ENCODE assay signal across 22 cellular contexts in the genomic region with DNA sequence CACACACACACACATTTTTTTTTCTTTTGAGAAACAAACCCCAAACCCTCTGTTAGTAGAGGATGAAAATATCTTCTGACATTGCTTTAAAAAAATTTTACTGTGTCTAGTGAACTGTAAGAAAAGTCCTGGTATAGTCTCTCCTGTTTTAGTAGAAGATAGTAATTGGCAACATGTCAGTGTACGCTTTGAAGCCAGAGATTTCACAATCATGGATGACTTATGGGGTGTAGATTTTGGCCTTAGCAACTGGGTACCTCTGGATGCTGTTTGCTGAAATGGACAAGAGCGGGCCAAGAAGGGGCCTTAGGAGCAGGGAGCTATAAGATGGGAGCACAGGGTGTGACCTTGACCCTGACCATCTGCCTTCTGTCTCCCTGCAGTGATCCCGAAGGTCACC.
A peak's percentile ranks its signal among the peaks of the same experiment; 100 is the strongest.
DNase-seq lines count a peak whose midpoint lies in the region; ATAC-seq, FAIRE-seq and TF ChIP-seq lines count a peak whose summit lies in the region.
"Had no signal": no experiment of that assay in that cellular context is flagged by ENCODE, and none has a peak within 500 bp of the region (broad histone marks: within the 10 kb centered on the region; RNA-seq: fewer than 3 reads in every experiment).

No MANE protein-coding gene starts in this region.

- no peak overlapping the region for H2AK9ac ChIP-seq in IMR-90 (replicated peaks; ENCODE audit: low read depth, low read length, poor library complexity)

- H3K4me1 ChIP-seq in GM23338 (ENCODE audit: insufficient read depth) (peaks cover 37% of the 10 kb centered on the region), IMR-90 (ENCODE audit: control insufficient read depth, insufficient read depth, low read length) (peaks cover 2% of the 10 kb centered on the region; the same call in 1 of the 2 replicates), neuronal stem cell (ENCODE audit: control insufficient read depth in 2 of 2, insufficient read depth in 1 of 2, low read depth in 1 of 2, low read length in 2 of 2) (peaks cover 0 to 18% of the 10 kb centered on the region in 2 donors)

- H3K14ac ChIP-seq in IMR-90 (replicated peaks; ENCODE audit: low read depth, low read length): no peak overlapping the region
- no peak overlapping the region for H3K14ac ChIP-seq in neuronal stem cell (ENCODE audit: low read length)

- CTCF ChIA-PET in IMR-90 (lab: Yijun Ruan, JAX): no interaction called here

- H3K4me1 Mint-ChIP-seq in GM23338: peaks cover 70% of the 10 kb centered on the region

- no peak overlapping the region for H3K4me3 Mint-ChIP-seq in GM23338

- in situ Hi-C loops in IMR-90 (cut with MboI; ENCODE audit: low sequenced_read_pairs): no loop called here

- FAIRE-seq in GM19239 (lab: Jason Lieb, UNC): no peak
- FAIRE-seq: D721Med, GM12891, HTR-8/SVneo had no signal

- TF ChIP-seq CTCF in GM23338 (conservative IDR thresholded peaks at IDR 0.05; ENCODE audit: low read depth in 2 of 2) (no peak), IMR-90 (conservative IDR thresholded peaks at IDR 0.05; ENCODE audit: low read depth, low read length) (no peak)

- H2AFZ ChIP-seq in GM23338: no peak overlapping the region
- H2AFZ ChIP-seq in IMR-90 (replicated peaks; ENCODE audit: low read length, poor library complexity): no peak overlapping the region
- H2AFZ ChIP-seq in neuronal stem cell (ENCODE audit: low read length): no peak overlapping the region

- intact Hi-C loops in IMR-90 (cut with micrococcal nuclease): no loop called here

- H4K20me1 ChIP-seq in GM23338 (replicated peaks; ENCODE audit: insufficient read depth): no peaks in the 10 kb centered on the region
- no peaks in the 10 kb centered on the region for H4K20me1 ChIP-seq in IMR-90 (ENCODE audit: insufficient read depth, low read length)

- H3K79me1 ChIP-seq in IMR-90 (ENCODE audit: low read depth in 1 of 2, low read length in 2 of 2) (no peaks in the 10 kb centered on the region), neuronal stem cell (ENCODE audit: low read depth, low read length) (no peaks in the 10 kb centered on the region)

- H4K8ac ChIP-seq in IMR-90 (ENCODE audit: low read depth in 2 of 2, low read length in 2 of 2) (no peak overlapping the region), neuronal stem cell (ENCODE audit: low read depth, low read length) (no peak overlapping the region)

- no CpG with 5 or more reads among the region's 3 CpGs for WGBS in IMR-90 (ENCODE audit: extremely low coverage in 2 of 2, insufficient read length in 1 of 2), 2 experiments
- WGBS in neuronal stem cell (ENCODE audit: extremely low coverage in 2 of 2, insufficient read length in 2 of 2, insufficient replicate concordance in 1 of 2), 2 donors: no CpG with 5 or more reads among the region's 3 CpGs

- POLR2A ChIA-PET in IMR-90 (lab: Charles Lee; ENCODE audit: unreplicated experiment): no interaction called here

- H3K9me2 ChIP-seq in GM23338 (ENCODE audit: insufficient read depth): no peaks in the 10 kb centered on the region

- H3K56ac ChIP-seq in IMR-90 (ENCODE audit: extremely low read depth, insufficient read depth, low read length): no peak overlapping the region

- H2BK5ac ChIP-seq in IMR-90 (ENCODE audit: low read depth, low read length, poor library complexity, severe bottlenecking) (no peak overlapping the region), neuronal stem cell (ENCODE audit: low read length) (no peak overlapping the region)

- no peak overlapping the region for H3K23ac ChIP-seq in IMR-90 (ENCODE audit: low read depth, low read length)
- peak overlapping the region; percentile 45 for H3K23ac ChIP-seq in neuronal stem cell (ENCODE audit: low read depth, low read length, poor library complexity)

- TF ChIP-seq POLR2A in IMR-90 (IDR thresholded peaks at IDR 0.05; ENCODE audit: low read depth, low read length): no peak

- no peak overlapping the region for H3K4ac ChIP-seq in IMR-90 (ENCODE audit: low read depth, low read length)
- no peak overlapping the region for H3K4ac ChIP-seq in neuronal stem cell (ENCODE audit: low read length)

- ATAC-seq in GM23338: no peak
- no peak for ATAC-seq in IMR-90 (ENCODE audit: low read depth)
- ATAC-seq in HG02885 (IDR thresholded peaks at IDR 0.05; ENCODE audit: poor library complexity, unreplicated experiment): no peak

- no peak overlapping the region for H2BK12ac ChIP-seq in neuronal stem cell (ENCODE audit: low read length)

- peaks cover 15% of the 10 kb centered on the region for H3K9me3 Mint-ChIP-seq in GM23338

- H3K4me2 ChIP-seq in GM23338: no peak overlapping the region
- H3K4me2 ChIP-seq in IMR-90 (ENCODE audit: low read depth, low read length): no peak overlapping the region
- no peak overlapping the region for H3K4me2 ChIP-seq in neuronal stem cell (ENCODE audit: insufficient read depth, low read length, poor library complexity, severe bottlenecking)

- H3K9me3 ChIP-seq in IMR-90 (ENCODE audit: control insufficient read depth, insufficient read depth, low read length): peaks cover 4% of the 10 kb centered on the region; the same call in 1 of the 2 replicates
- peaks cover 0 to 7% of the 10 kb centered on the region in 2 donors for H3K9me3 ChIP-seq in neuronal stem cell (replicated peaks in 1 of 2; ENCODE audit: control insufficient read depth in 2 of 2, insufficient read depth in 1 of 2, low read depth in 1 of 2, low read length in 2 of 2)
- H3K9me3 ChIP-seq: HAP-1 had no signal

- H3K27me3 ChIP-seq in GM23338 (ENCODE audit: insufficient read depth) (no peaks in the 10 kb centered on the region), IMR-90 (ENCODE audit: control insufficient read depth, insufficient read depth, low read length) (no peaks in the 10 kb centered on the region; the same call in 1 of the 2 replicates), neuronal stem cell (ENCODE audit: control insufficient read depth in 3 of 3, insufficient read depth in 3 of 3, low read depth in 1 of 3, low read length in 3 of 3) (no peaks in the 10 kb centered on the region)

- peaks cover 30% of the 10 kb centered on the region for H3K36me3 Mint-ChIP-seq in GM23338 (ENCODE audit: low read depth)

- H3K27ac ChIP-seq in GM23338 (ENCODE audit: low read depth) (no peak overlapping the region), IMR-90 (ENCODE audit: insufficient read depth, low read length) (no peak overlapping the region), neuronal stem cell (replicated peaks; ENCODE audit: low read length) (no peak overlapping the region)
- H3K27ac ChIP-seq: C4-2B, HL-60 had no signal

- H4K91ac ChIP-seq in IMR-90 (ENCODE audit: insufficient read depth, low read depth, low read length) (no peak overlapping the region), neuronal stem cell (ENCODE audit: low read depth, low read length, poor library complexity) (no peak overlapping the region)

- no peak for TF ChIP-seq RAD21 in IMR-90 (IDR thresholded peaks at IDR 0.05; ENCODE audit: low read length)

- H2BK120ac ChIP-seq in IMR-90 (ENCODE audit: low read depth, low read length): no peak overlapping the region
- no peak overlapping the region for H2BK120ac ChIP-seq in neuronal stem cell (ENCODE audit: low read depth, low read length)

- H3K4me3 ChIP-seq in GM23338 (no peak overlapping the region), IMR-90 (ENCODE audit: insufficient read depth, low read depth, low read length) (no peak overlapping the region), neuronal stem cell (ENCODE audit: low read length in 2 of 2) (no peak overlapping the region)
- H3K4me3 ChIP-seq: HAP-1 had no signal

- no peaks in the 10 kb centered on the region for H3K9me1 ChIP-seq in IMR-90 (ENCODE audit: insufficient read depth, low read length)

- DNase-seq in GM23338 (ENCODE audit: low spot score): no peak
- no peak for DNase-seq in IMR-90
- peak; percentile 20 for DNase-seq in fibroblast of gingiva (ENCODE audit: low read depth)
- no peak for DNase-seq in neuronal stem cell (ENCODE audit: low spot score)
- DNase-seq in hippocampal formation (lab: John Stamatoyannopoulos, UW): no peak
- DNase-seq in GM19239 (ENCODE audit: insufficient read length, low spot score): no peak
- DNase-seq: ACHN; AML-193; NCI-H1092 treated with DMSO at 0.1 percent for 48 hours; NCI-H146; NCI-H2081; NCI-H2171 treated with DMSO at 0.1 percent for 48 hours; NCI-H446; NK-92 treated with Interleukin-12 subunit alpha and Interleukin-12 subunit beta, amount 100 ng/mL, for 24 hours; RPMI8226 had no signal

- no TSS peak for BruUV-seq in IMR-90 (replicated peaks; lab: Mats Ljungman, UMichigan)

- H4K5ac ChIP-seq in IMR-90 (ENCODE audit: low read depth, low read length): no peak overlapping the region

- no peak overlapping the region for H2BK20ac ChIP-seq in IMR-90 (ENCODE audit: low read depth, low read length)

- H3K36me3 ChIP-seq in GM23338 (ENCODE audit: insufficient read depth): no peaks in the 10 kb centered on the region
- no peaks in the 10 kb centered on the region for H3K36me3 ChIP-seq in IMR-90 (ENCODE audit: control insufficient read depth, insufficient read depth, low read length)
- H3K36me3 ChIP-seq in neuronal stem cell (replicated peaks in 1 of 2; ENCODE audit: control insufficient read depth in 2 of 2, insufficient read depth in 2 of 2, low read length in 2 of 2): peaks cover 0 to 7% of the 10 kb centered on the region in 2 donors
- H3K36me3 ChIP-seq: HAP-1 had no signal

- H2BK15ac ChIP-seq in IMR-90 (ENCODE audit: low read depth, low read length): no peak overlapping the region
- H2BK15ac ChIP-seq in neuronal stem cell (ENCODE audit: low read length): no peak overlapping the region

- H3K27ac Mint-ChIP-seq in GM23338: peak overlapping the region; percentile 5; the same call in 1 of the 2 replicates

- H3K18ac ChIP-seq in IMR-90 (ENCODE audit: low read depth, low read length): no peak overlapping the region
- H3K18ac ChIP-seq in neuronal stem cell (ENCODE audit: low read length): no peak overlapping the region

- H3F3A ChIP-seq in GM23338 (replicated peaks; ENCODE audit: low read depth): no peaks in the 10 kb centered on the region

- dilution Hi-C loops in IMR-90 (cut with HindIII; ENCODE audit: low sequenced_read_pairs, unreplicated experiment): no loop called here

- H3K9ac ChIP-seq in IMR-90 (ENCODE audit: low read depth, low read length): no peak overlapping the region
- H3K9ac ChIP-seq in neuronal stem cell (ENCODE audit: low read depth, low read length, poor library complexity): no peak overlapping the region

- H3K79me2 ChIP-seq in GM23338 (replicated peaks; ENCODE audit: insufficient read depth): no peaks in the 10 kb centered on the region

- H3K27me3 Mint-ChIP-seq in GM23338 (ENCODE audit: insufficient read depth, low read depth, poor library complexity): peaks cover 5% of the 10 kb centered on the region

- no peak overlapping the region for H2AK5ac ChIP-seq in IMR-90 (ENCODE audit: low read depth, low read length)
- H2AK5ac ChIP-seq in neuronal stem cell (ENCODE audit: low read depth, low read length): no peak overlapping the region

TF ChIP-seq in GM23338, 12 proteins besides CTCF, POLR2A, EP300 and RAD21 (continues in another document):
- TF ChIP-seq EZH2phosphoT487 (IDR thresholded peaks at IDR 0.05; ENCODE audit: unreplicated experiment): no peak

TF ChIP-seq in IMR-90, 13 proteins besides CTCF, POLR2A, EP300 and RAD21:
- TF ChIP-seq RFX5 (IDR thresholded peaks at IDR 0.05; ENCODE audit: low read depth, low read length): no peak
- peak; percentile 54 for TF ChIP-seq CEBPB (IDR thresholded peaks at IDR 0.05; ENCODE audit: low read depth, low read length)
